In the genomic region with DNA sequence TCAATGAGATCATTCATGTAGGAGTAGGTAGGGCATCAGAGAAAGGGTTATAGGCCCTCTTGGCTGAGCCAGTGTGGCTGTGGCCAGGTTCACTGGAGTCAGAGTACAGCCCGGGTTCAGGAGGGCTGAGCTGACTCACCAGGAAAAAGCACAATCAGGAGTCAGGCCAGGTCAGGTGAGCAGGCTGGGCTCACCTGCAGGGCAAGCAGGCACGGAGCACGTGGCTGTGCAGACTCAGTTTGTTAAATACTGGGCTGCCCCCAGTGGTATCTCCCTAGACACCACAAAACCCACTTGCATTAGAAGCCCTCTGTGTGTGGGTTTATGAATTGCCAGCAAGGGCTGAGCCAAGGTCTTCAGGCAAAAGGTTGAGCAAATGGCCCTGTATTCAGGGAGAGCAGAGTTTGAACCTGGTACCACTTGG, we compare ENCODE assay signal across 1 cellular context.
TF ChIP-seq lines count a peak whose summit lies in the region.

No MANE protein-coding gene starts in this region.

TF ChIP-seq in HepG2, 621 proteins besides CTCF, POLR2A, EP300 and RAD21 (continued from another document and continues in another):
- TF ChIP-seq, protein P1, sequence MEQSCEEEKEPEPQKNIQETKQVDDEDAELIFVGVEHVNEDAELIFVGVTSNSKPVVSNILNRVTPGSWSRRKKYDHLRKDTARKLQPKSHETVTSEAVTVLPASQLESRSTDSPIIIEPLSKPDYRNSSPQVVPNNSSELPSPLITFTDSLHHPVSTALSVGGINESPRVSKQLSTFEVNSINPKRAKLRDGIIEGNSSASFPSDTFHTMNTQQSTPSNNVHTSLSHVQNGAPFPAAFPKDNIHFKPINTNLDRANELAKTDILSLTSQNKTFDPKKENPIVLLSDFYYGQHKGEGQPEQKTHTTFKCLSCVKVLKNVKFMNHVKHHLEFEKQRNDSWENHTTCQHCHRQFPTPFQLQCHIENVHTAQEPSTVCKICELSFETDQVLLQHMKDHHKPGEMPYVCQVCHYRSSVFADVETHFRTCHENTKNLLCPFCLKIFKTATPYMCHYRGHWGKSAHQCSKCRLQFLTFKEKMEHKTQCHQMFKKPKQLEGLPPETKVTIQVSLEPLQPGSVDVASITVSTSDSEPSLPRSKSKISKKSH (CRISPR knock-in tag; IDR thresholded peaks at IDR 0.05; ENCODE audit: borderline replicate concordance): peak; percentile 55; the same call in 1 of the 2 replicates
- TF ChIP-seq, protein P2, sequence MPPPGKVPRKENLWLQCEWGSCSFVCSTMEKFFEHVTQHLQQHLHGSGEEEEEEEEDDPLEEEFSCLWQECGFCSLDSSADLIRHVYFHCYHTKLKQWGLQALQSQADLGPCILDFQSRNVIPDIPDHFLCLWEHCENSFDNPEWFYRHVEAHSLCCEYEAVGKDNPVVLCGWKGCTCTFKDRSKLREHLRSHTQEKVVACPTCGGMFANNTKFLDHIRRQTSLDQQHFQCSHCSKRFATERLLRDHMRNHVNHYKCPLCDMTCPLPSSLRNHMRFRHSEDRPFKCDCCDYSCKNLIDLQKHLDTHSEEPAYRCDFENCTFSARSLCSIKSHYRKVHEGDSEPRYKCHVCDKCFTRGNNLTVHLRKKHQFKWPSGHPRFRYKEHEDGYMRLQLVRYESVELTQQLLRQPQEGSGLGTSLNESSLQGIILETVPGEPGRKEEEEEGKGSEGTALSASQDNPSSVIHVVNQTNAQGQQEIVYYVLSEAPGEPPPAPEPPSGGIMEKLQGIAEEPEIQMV (CRISPR knock-in tag; IDR thresholded peaks at IDR 0.05; ENCODE audit: low read depth): no peak
- TF ChIP-seq RARA (CRISPR knock-in tag; IDR thresholded peaks at IDR 0.05) (peak; percentile 96), SNAI1 (CRISPR knock-in tag; IDR thresholded peaks at IDR 0.05; ENCODE audit: borderline replicate concordance) (no peak), SAP130 (CRISPR knock-in tag; IDR thresholded peaks at IDR 0.05; ENCODE audit: low read depth) (peak; percentile 85), PAF1 (CRISPR knock-in tag; IDR thresholded peaks at IDR 0.05) (no peak), AKAP8 (CRISPR knock-in tag; IDR thresholded peaks at IDR 0.05) (no peak), ZNF124 (CRISPR knock-in tag; IDR thresholded peaks at IDR 0.05) (0 out of 2 replicates have a peak, but pooled peaks have one; percentile 59), ISL2 (CRISPR knock-in tag; IDR thresholded peaks at IDR 0.05) (peak; percentile 59; the same call in 1 of the 2 replicates), MAZ (IDR thresholded peaks at IDR 0.05; ENCODE audit: borderline replicate concordance, low read depth, low read length) (no peak), MAZ (CRISPR knock-in tag; IDR thresholded peaks at IDR 0.05; ENCODE audit: low read depth) (no peak), PTBP1 (IDR thresholded peaks at IDR 0.05; ENCODE audit: low read depth, low read length, poor library complexity, severe bottlenecking) (no peak), TP53 (CRISPR knock-in tag; conservative IDR thresholded peaks at IDR 0.05) (no peak), NCOA5 (CRISPR knock-in tag; IDR thresholded peaks at IDR 0.05) (no peak), JARID2 (CRISPR knock-in tag; IDR thresholded peaks at IDR 0.05; ENCODE audit: insufficient replicate concordance) (no peak), HNF4A (CRISPR knock-in tag; IDR thresholded peaks at IDR 0.05) (peak; percentile 78), TBX3 (IDR thresholded peaks at IDR 0.05; ENCODE audit: borderline replicate concordance) (no peak), ZNF614 (CRISPR knock-in tag; IDR thresholded peaks at IDR 0.05; ENCODE audit: borderline replicate concordance) (peak; percentile 20; the same call in 1 of the 2 replicates), ZFP36L2 (CRISPR knock-in tag; IDR thresholded peaks at IDR 0.05) (no peak), SIN3B (IDR thresholded peaks at IDR 0.05; ENCODE audit: low read length) (no peak), RFXAP (CRISPR knock-in tag; IDR thresholded peaks at IDR 0.05; ENCODE audit: borderline replicate concordance) (peak; percentile 25; the same call in 1 of the 2 replicates), RFX5 (IDR thresholded peaks at IDR 0.05; ENCODE audit: low read depth, low read length) (no peak), SMAD3 (CRISPR knock-in tag; IDR thresholded peaks at IDR 0.05) (no peak), ZSCAN29 (CRISPR knock-in tag; conservative IDR thresholded peaks at IDR 0.05) (no peak), KLF11 (CRISPR knock-in tag; IDR thresholded peaks at IDR 0.05) (peak; percentile 44; the same call in 1 of the 2 replicates), SP4 (CRISPR knock-in tag; IDR thresholded peaks at IDR 0.05) (no peak), GATA4 (IDR thresholded peaks at IDR 0.05; ENCODE audit: borderline replicate concordance, low read depth) (no peak), ONECUT2 (CRISPR knock-in tag; IDR thresholded peaks at IDR 0.05) (no peak), ZNF224 (CRISPR knock-in tag; IDR thresholded peaks at IDR 0.05) (no peak), GABPB1 (CRISPR knock-in tag; IDR thresholded peaks at IDR 0.05) (peak; percentile 36; the same call in 1 of the 2 replicates), ZFP1 (CRISPR knock-in tag; IDR thresholded peaks at IDR 0.05) (no peak), BHLHE40 (IDR thresholded peaks at IDR 0.05; ENCODE audit: low read length) (peak; percentile 90)
- TF ChIP-seq, protein P3, sequence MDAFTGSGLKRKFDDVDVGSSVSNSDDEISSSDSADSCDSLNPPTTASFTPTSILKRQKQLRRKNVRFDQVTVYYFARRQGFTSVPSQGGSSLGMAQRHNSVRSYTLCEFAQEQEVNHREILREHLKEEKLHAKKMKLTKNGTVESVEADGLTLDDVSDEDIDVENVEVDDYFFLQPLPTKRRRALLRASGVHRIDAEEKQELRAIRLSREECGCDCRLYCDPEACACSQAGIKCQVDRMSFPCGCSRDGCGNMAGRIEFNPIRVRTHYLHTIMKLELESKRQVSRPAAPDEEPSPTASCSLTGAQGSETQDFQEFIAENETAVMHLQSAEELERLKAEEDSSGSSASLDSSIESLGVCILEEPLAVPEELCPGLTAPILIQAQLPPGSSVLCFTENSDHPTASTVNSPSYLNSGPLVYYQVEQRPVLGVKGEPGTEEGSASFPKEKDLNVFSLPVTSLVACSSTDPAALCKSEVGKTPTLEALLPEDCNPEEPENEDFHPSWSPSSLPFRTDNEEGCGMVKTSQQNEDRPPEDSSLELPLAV (CRISPR knock-in tag; conservative IDR thresholded peaks at IDR 0.05; ENCODE audit: low read depth): no peak
- TF ChIP-seq, protein P4, sequence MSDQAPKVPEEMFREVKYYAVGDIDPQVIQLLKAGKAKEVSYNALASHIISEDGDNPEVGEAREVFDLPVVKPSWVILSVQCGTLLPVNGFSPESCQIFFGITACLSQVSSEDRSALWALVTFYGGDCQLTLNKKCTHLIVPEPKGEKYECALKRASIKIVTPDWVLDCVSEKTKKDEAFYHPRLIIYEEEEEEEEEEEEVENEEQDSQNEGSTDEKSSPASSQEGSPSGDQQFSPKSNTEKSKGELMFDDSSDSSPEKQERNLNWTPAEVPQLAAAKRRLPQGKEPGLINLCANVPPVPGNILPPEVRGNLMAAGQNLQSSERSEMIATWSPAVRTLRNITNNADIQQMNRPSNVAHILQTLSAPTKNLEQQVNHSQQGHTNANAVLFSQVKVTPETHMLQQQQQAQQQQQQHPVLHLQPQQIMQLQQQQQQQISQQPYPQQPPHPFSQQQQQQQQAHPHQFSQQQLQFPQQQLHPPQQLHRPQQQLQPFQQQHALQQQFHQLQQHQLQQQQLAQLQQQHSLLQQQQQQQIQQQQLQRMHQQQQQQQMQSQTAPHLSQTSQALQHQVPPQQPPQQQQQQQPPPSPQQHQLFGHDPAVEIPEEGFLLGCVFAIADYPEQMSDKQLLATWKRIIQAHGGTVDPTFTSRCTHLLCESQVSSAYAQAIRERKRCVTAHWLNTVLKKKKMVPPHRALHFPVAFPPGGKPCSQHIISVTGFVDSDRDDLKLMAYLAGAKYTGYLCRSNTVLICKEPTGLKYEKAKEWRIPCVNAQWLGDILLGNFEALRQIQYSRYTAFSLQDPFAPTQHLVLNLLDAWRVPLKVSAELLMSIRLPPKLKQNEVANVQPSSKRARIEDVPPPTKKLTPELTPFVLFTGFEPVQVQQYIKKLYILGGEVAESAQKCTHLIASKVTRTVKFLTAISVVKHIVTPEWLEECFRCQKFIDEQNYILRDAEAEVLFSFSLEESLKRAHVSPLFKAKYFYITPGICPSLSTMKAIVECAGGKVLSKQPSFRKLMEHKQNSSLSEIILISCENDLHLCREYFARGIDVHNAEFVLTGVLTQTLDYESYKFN (CRISPR knock-in tag; conservative IDR thresholded peaks at IDR 0.05): peak; percentile 62
- TF ChIP-seq, protein P5, sequence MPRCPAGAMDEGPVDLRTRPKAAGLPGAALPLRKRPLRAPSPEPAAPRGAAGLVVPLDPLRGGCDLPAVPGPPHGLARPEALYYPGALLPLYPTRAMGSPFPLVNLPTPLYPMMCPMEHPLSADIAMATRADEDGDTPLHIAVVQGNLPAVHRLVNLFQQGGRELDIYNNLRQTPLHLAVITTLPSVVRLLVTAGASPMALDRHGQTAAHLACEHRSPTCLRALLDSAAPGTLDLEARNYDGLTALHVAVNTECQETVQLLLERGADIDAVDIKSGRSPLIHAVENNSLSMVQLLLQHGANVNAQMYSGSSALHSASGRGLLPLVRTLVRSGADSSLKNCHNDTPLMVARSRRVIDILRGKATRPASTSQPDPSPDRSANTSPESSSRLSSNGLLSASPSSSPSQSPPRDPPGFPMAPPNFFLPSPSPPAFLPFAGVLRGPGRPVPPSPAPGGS (CRISPR knock-in tag; IDR thresholded peaks at IDR 0.05): no peak; the same call in 1 of the 2 replicates
- TF ChIP-seq, protein P6, sequence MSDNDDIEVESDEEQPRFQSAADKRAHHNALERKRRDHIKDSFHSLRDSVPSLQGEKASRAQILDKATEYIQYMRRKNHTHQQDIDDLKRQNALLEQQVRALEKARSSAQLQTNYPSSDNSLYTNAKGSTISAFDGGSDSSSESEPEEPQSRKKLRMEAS (IDR thresholded peaks at IDR 0.05): peak; percentile 92
- TF ChIP-seq, protein P7, sequence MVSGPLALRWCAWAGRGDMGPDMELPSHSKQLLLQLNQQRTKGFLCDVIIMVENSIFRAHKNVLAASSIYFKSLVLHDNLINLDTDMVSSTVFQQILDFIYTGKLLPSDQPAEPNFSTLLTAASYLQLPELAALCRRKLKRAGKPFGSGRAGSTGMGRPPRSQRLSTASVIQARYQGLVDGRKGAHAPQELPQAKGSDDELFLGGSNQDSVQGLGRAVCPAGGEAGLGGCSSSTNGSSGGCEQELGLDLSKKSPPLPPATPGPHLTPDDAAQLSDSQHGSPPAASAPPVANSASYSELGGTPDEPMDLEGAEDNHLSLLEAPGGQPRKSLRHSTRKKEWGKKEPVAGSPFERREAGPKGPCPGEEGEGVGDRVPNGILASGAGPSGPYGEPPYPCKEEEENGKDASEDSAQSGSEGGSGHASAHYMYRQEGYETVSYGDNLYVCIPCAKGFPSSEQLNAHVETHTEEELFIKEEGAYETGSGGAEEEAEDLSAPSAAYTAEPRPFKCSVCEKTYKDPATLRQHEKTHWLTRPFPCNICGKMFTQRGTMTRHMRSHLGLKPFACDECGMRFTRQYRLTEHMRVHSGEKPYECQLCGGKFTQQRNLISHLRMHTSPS (CRISPR knock-in tag; IDR thresholded peaks at IDR 0.05; ENCODE audit: low read depth): peak; percentile 76; the same call in 1 of the 2 replicates
- TF ChIP-seq, protein P8, sequence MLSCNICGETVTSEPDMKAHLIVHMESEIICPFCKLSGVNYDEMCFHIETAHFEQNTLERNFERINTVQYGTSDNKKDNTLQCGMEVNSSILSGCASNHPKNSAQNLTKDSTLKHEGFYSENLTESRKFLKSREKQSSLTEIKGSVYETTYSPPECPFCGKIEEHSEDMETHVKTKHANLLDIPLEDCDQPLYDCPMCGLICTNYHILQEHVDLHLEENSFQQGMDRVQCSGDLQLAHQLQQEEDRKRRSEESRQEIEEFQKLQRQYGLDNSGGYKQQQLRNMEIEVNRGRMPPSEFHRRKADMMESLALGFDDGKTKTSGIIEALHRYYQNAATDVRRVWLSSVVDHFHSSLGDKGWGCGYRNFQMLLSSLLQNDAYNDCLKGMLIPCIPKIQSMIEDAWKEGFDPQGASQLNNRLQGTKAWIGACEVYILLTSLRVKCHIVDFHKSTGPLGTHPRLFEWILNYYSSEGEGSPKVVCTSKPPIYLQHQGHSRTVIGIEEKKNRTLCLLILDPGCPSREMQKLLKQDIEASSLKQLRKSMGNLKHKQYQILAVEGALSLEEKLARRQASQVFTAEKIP (CRISPR knock-in tag; IDR thresholded peaks at IDR 0.05; ENCODE audit: borderline replicate concordance): no peak
- TF ChIP-seq, protein P9, sequence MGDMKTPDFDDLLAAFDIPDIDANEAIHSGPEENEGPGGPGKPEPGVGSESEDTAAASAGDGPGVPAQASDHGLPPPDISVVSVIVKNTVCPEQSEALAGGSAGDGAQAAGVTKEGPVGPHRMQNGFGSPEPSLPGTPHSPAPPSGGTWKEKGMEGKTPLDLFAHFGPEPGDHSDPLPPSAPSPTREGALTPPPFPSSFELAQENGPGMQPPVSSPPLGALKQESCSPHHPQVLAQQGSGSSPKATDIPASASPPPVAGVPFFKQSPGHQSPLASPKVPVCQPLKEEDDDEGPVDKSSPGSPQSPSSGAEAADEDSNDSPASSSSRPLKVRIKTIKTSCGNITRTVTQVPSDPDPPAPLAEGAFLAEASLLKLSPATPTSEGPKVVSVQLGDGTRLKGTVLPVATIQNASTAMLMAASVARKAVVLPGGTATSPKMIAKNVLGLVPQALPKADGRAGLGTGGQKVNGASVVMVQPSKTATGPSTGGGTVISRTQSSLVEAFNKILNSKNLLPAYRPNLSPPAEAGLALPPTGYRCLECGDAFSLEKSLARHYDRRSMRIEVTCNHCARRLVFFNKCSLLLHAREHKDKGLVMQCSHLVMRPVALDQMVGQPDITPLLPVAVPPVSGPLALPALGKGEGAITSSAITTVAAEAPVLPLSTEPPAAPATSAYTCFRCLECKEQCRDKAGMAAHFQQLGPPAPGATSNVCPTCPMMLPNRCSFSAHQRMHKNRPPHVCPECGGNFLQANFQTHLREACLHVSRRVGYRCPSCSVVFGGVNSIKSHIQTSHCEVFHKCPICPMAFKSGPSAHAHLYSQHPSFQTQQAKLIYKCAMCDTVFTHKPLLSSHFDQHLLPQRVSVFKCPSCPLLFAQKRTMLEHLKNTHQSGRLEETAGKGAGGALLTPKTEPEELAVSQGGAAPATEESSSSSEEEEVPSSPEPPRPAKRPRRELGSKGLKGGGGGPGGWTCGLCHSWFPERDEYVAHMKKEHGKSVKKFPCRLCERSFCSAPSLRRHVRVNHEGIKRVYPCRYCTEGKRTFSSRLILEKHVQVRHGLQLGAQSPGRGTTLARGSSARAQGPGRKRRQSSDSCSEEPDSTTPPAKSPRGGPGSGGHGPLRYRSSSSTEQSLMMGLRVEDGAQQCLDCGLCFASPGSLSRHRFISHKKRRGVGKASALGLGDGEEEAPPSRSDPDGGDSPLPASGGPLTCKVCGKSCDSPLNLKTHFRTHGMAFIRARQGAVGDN (CRISPR knock-in tag; IDR thresholded peaks at IDR 0.05): peak; percentile 92
